Comparison of ENCODE assay signal across 29 cellular contexts in genomic region chr5:165642366-165642765, GRCh38.
"Had no signal": no experiment of that assay in that cellular context is flagged by ENCODE, and none has a peak within 500 bp of the region (broad histone marks: within the 10 kb centered on the region; RNA-seq: fewer than 3 reads in every experiment).

No MANE protein-coding gene starts in this region.

- H3K36me3 ChIP-seq: adrenal gland, ascending aorta, brain microvascular endothelial cell, breast epithelium, cardiac muscle cell had no signal

- H3K9me3 ChIP-seq: adrenal gland, ascending aorta, body of pancreas, breast epithelium had no signal

- H3K4me3 ChIP-seq: adrenal gland, ascending aorta, body of pancreas, breast epithelium, cardiac muscle cell had no signal

- H3K27me3 ChIP-seq: adrenal gland, ascending aorta, body of pancreas, brain microvascular endothelial cell, breast epithelium, cardiac muscle cell had no signal

- H3K27ac ChIP-seq: adrenal gland, ascending aorta, body of pancreas, brain microvascular endothelial cell, breast epithelium, cardiac muscle cell had no signal

- DNase-seq: activated effector memory CD4-positive, alpha-beta T cell treated with anti-CD3 and anti-CD28 coated beads, Interleukin-2, amount 50 U/mL, for 16 hours; activated effector memory CD4-positive, alpha-beta T cell treated with Interleukin-2 at 50 U/mL for 16 hours; activated gamma-delta T cell; activated gamma-delta T cell treated with Interleukin-2 at 50 U/mL for 16 hours; activated naive CD4-positive, alpha-beta T cell; activated naive CD4-positive, alpha-beta T cell treated with anti-CD3 and anti-CD28 coated beads for 36 hours; activated naive CD4-positive, alpha-beta T cell treated with anti-CD3 and anti-CD28 coated beads, Interleukin-2, amount 10 ng/mL, durations not matched to agents 7 days and 5 days; activated naive CD4-positive, alpha-beta T cell treated with anti-CD3 and anti-CD28 coated beads, Interleukin-2, amount 50 U/mL, for 16 hours; activated naive CD4-positive, alpha-beta T cell treated with Interleukin-2 at 50 U/mL for 16 hours; activated naive CD8-positive, alpha-beta T cell treated with anti-CD3 and anti-CD28 coated beads for 36 hours; activated naive CD8-positive, alpha-beta T cell treated with anti-CD3 and anti-CD28 coated beads, Interleukin-2, amount 10 ng/mL, durations not matched to agents 7 days and 5 days; activated naive CD8-positive, alpha-beta T cell treated with anti-CD3 and anti-CD28 coated beads, Interleukin-2, amount 50 U/mL, for 24 hours; activated T-cell treated with anti-CD3 and anti-CD28 coated beads, Interleukin-2, amount 50 U/mL, for 1 hour; activated T-cell treated with anti-CD3 and anti-CD28 coated beads, Interleukin-2, amount 50 U/mL, for 24 hours; activated T-cell treated with anti-CD3 and anti-CD28 coated beads, Interleukin-2, amount 50 U/mL, for 4 hours; activated T-cell treated with anti-CD3 and anti-CD28 coated beads, Interleukin-2, amount 50 U/mL, for 48 hours; activated T-cell treated with anti-CD3 and anti-CD28 coated beads, Interleukin-2, amount 50 U/mL, for 72 hours; adrenal gland; amniotic stem cell; amygdala; anterior cingulate cortex; aorta; body of pancreas; brain microvascular endothelial cell; central memory CD4-positive, alpha-beta T cell; cerebellar nuclear complex had no signal
